Comparison of ENCODE assay signal across 10 cellular contexts in the genomic region with DNA sequence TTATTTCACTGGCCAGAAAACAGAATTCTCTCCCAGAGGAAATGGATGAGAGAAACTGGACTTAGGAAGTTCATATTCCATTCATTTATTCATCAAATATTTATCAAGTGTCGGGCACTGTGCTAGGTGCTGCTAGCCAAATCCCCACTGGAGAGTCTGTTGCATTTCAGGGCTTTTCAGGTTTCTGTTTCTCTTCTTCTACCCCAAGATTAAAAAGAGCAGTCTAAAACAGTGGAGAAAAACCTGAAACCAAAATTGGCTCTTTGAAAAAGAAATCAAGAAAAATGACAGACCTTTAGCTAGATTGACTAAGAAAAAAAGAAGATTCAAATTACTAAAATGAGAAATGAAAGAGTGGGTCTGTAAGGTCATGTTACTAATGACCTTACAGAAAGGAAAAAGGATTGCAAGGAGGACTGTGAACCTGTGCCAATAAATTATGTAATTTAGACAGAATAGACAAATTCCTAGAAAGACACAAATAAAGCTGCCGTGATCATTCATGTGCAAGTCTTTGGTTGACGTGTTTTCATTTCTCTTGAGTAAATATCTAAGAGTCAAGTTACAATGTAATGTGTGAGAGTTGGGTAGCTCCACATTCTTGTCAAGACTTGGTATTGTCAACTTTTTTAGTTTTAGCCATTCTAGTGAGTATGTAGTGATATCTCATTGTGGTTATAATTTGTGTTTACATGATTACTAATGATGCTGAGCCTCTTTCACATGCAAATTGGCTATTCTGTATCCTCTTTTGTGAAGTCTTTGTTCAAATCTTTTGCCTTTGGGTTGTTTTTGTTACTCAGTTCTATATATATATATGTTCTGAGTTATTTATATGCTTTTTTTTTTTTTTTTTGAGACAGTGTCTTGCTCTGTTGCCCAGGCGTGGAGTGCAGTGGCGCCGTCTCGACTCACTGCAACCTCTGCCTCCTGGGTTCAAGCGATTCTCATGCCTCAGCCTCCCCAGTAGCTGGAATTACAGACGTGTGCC. TPM values are rescaled to one million over a fixed set of nuclear protein-coding genes. Genes with fewer than 3 reads are reported as not detected.
DNase-seq lines count a peak whose midpoint lies in the region; ATAC-seq and TF ChIP-seq lines count a peak whose summit lies in the region.
"Had no signal": no experiment of that assay in that cellular context is flagged by ENCODE, and none has a peak within 500 bp of the region (broad histone marks: within the 10 kb centered on the region; RNA-seq: fewer than 3 reads in every experiment).

No MANE protein-coding gene starts in this region.

- H3K36me3 Mint-ChIP-seq in WTC11: no peaks in the 10 kb centered on the region

- no peak overlapping the region for H3K9ac ChIP-seq in PC-3 (ENCODE audit: low read length)

- H3K79me2 ChIP-seq in PC-3 (ENCODE audit: low read length): no peaks in the 10 kb centered on the region

- no peak overlapping the region for H2AFZ ChIP-seq in PC-3 (ENCODE audit: low read length)

- no peaks in the 10 kb centered on the region for H3K27me3 ChIP-seq in PC-3 (ENCODE audit: low read length)

- DNase-seq in AG10803 (ENCODE audit: low read depth): peak; percentile 67
- DNase-seq in cardiac fibroblast (ENCODE audit: low read depth in 2 of 2): peak; percentile 30 to 51
- no peak for DNase-seq in WTC11 (ENCODE audit: low spot score)
- no peak for DNase-seq in NCI-H2081 treated with DMSO at 0.1 percent for 48 hours (lab: John Stamatoyannopoulos, UW)
- DNase-seq in PC-3: no peak
- DNase-seq in GM19240 (ENCODE audit: insufficient read length, low spot score): no peak
- DNase-seq: effector CD8-positive, alpha-beta T cell; NCI-H524 treated with DMSO at 0.1 percent for 48 hours had no signal

- no peaks in the 10 kb centered on the region for H3K36me3 ChIP-seq in PC-3 (ENCODE audit: low read depth, low read length)

- BruUV-seq in PC-3 (replicated peaks; lab: Mats Ljungman, UMichigan): no TSS peak

- no peaks in the 10 kb centered on the region for H3K9me3 ChIP-seq in PC-3 (ENCODE audit: low read length)

- peaks cover 29% of the 10 kb centered on the region for H3K4me1 Mint-ChIP-seq in WTC11

- H3K27ac ChIP-seq in PC-3 (ENCODE audit: low read length): no peak overlapping the region

- no peak overlapping the region for H3K27ac Mint-ChIP-seq in WTC11

- no peaks in the 10 kb centered on the region for H3K9me2 ChIP-seq in PC-3 (replicated peaks; ENCODE audit: low read length)

- CTCF ChIA-PET in WTC11 (lab: Charles Lee): interaction anchor here (1.5 kb wide), 1 partner anchor 46 kb away, joined by 4 read pairs; no protein-coding TSS in a partner anchor
- CTCF ChIA-PET in PC-3 (lab: Charles Lee): no interaction called here

- peak; percentile 40 for ATAC-seq in GM19035 (IDR thresholded peaks at IDR 0.05; ENCODE audit: unreplicated experiment)
- peak; percentile 49 for ATAC-seq in HG02852 (IDR thresholded peaks at IDR 0.05; ENCODE audit: unreplicated experiment)
- ATAC-seq in WTC11: no peak
- ATAC-seq in PC-3: no peak

- no peaks in the 10 kb centered on the region; the same call in 1 of the 2 replicates for H3K27me3 Mint-ChIP-seq in WTC11 (ENCODE audit: low read depth)

- POLR2A ChIA-PET in WTC11 (lab: Charles Lee): no interaction called here
- POLR2A ChIA-PET in PC-3 (lab: Charles Lee; ENCODE audit: unreplicated experiment): no interaction called here

- no peak overlapping the region for H3K4me2 ChIP-seq in PC-3 (ENCODE audit: low read length)

- H3F3A ChIP-seq in PC-3 (ENCODE audit: low read length, unreplicated experiment): no peaks in the 10 kb centered on the region

- 0 out of 2 replicates have a peak, but pooled peaks cover 3% of the 10 kb centered on the region for H3K4me1 ChIP-seq in PC-3 (ENCODE audit: insufficient read depth, low read length)

- no peaks in the 10 kb centered on the region for H3K9me3 Mint-ChIP-seq in WTC11

- H3K4me3 ChIP-seq in AG10803 (ENCODE audit: low read length) (no peak overlapping the region), cardiac fibroblast (replicated peaks in 1 of 2; ENCODE audit: low read depth in 2 of 2, low read length in 2 of 2) (no peak overlapping the region), PC-3 (ENCODE audit: low read length) (no peak overlapping the region)

- intact Hi-C loops in PC-3 (cut with micrococcal nuclease): no loop called here

- no peaks in the 10 kb centered on the region for H4K20me1 ChIP-seq in PC-3 (ENCODE audit: low read length)

- H3K4me3 Mint-ChIP-seq in WTC11: no peak overlapping the region

- TF ChIP-seq CTCF in AG10803 (conservative IDR thresholded peaks at IDR 0.05; ENCODE audit: low read length): no peak
- TF ChIP-seq CTCF in cardiac fibroblast (IDR thresholded peaks at IDR 0.05; ENCODE audit: low read depth, low read length): no peak
- no peak for TF ChIP-seq CTCF in WTC11 (IDR thresholded peaks at IDR 0.05)
- TF ChIP-seq CTCF in PC-3 (conservative IDR thresholded peaks at IDR 0.05; ENCODE audit: low read depth, low read length): no peak

TF ChIP-seq in WTC11, 78 proteins besides CTCF, POLR2A, EP300 and RAD21:
- TF ChIP-seq SP1 (CRISPR knock-in tag; conservative IDR thresholded peaks at IDR 0.05) (no peak), ATF3 (CRISPR knock-in tag; conservative IDR thresholded peaks at IDR 0.05) (no peak), CREM (CRISPR knock-in tag; IDR thresholded peaks at IDR 0.05) (no peak), PRRX2 (CRISPR knock-in tag; IDR thresholded peaks at IDR 0.05) (no peak), MXD4 (CRISPR knock-in tag; IDR thresholded peaks at IDR 0.05; ENCODE audit: borderline replicate concordance) (no peak), NFYB (CRISPR knock-in tag; conservative IDR thresholded peaks at IDR 0.05; ENCODE audit: low read depth) (no peak), ZNF416 (CRISPR knock-in tag; IDR thresholded peaks at IDR 0.05) (no peak), SMAD4 (CRISPR knock-in tag; IDR thresholded peaks at IDR 0.05) (no peak), ZNF425 (CRISPR knock-in tag; conservative IDR thresholded peaks at IDR 0.05) (no peak), ZNF232 (CRISPR knock-in tag; IDR thresholded peaks at IDR 0.05) (no peak), ZNF317 (CRISPR knock-in tag; IDR thresholded peaks at IDR 0.05; ENCODE audit: borderline replicate concordance, low read depth) (no peak), GTF2I (CRISPR knock-in tag; conservative IDR thresholded peaks at IDR 0.05) (no peak)
- TF ChIP-seq, protein P1, sequence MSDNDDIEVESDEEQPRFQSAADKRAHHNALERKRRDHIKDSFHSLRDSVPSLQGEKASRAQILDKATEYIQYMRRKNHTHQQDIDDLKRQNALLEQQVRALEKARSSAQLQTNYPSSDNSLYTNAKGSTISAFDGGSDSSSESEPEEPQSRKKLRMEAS (CRISPR knock-in tag; IDR thresholded peaks at IDR 0.05): no peak
- TF ChIP-seq, protein P2, sequence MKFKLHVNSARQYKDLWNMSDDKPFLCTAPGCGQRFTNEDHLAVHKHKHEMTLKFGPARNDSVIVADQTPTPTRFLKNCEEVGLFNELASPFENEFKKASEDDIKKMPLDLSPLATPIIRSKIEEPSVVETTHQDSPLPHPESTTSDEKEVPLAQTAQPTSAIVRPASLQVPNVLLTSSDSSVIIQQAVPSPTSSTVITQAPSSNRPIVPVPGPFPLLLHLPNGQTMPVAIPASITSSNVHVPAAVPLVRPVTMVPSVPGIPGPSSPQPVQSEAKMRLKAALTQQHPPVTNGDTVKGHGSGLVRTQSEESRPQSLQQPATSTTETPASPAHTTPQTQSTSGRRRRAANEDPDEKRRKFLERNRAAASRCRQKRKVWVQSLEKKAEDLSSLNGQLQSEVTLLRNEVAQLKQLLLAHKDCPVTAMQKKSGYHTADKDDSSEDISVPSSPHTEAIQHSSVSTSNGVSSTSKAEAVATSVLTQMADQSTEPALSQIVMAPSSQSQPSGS (CRISPR knock-in tag; IDR thresholded peaks at IDR 0.05; ENCODE audit: borderline replicate concordance, low read depth): no peak
- TF ChIP-seq, protein P3, sequence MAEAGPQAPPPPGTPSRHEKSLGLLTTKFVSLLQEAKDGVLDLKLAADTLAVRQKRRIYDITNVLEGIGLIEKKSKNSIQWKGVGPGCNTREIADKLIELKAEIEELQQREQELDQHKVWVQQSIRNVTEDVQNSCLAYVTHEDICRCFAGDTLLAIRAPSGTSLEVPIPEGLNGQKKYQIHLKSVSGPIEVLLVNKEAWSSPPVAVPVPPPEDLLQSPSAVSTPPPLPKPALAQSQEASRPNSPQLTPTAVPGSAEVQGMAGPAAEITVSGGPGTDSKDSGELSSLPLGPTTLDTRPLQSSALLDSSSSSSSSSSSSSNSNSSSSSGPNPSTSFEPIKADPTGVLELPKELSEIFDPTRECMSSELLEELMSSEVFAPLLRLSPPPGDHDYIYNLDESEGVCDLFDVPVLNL (CRISPR knock-in tag; IDR thresholded peaks at IDR 0.05; ENCODE audit: borderline replicate concordance, low read depth): no peak

RNA-seq across cellular contexts. Expression of gene SNX30, which starts 23.7 kb away (rescaled TPM):
- total RNA-seq in WTC11 (2021) (11.8 to 13.4 TPM (median 12.1 TPM) in 3 replicates), PC-3 (2014; rRNA removed) (6.4 and 13.6 TPM in 2 replicates)

RNA-seq across cellular contexts. Expression of gene INIP, which starts 56.4 kb away (rescaled TPM):
- total RNA-seq in WTC11 (2021) (16.0 to 19.1 TPM (median 16.7 TPM) in 3 replicates), PC-3 (2014; rRNA removed) (14.6 and 15.1 TPM in 2 replicates)

Comparison
In these comparisons a context has a peak if more than half of its experiments do, and no peak if none do; other contexts are left out.
1. DNase-seq: peak in AG10803 (single experiment) and cardiac fibroblast (2 of 2); none in WTC11 (single experiment), NCI-H2081 treated with DMSO at 0.1 percent for 48 hours (single experiment), PC-3 (single experiment) and GM19240 (single experiment).
2. ATAC-seq: peak in GM19035 (single experiment) and HG02852 (single experiment); none in WTC11 (single experiment) and PC-3 (single experiment).